Comparison of ENCODE assay signal across 1 cellular context in the genomic region with DNA sequence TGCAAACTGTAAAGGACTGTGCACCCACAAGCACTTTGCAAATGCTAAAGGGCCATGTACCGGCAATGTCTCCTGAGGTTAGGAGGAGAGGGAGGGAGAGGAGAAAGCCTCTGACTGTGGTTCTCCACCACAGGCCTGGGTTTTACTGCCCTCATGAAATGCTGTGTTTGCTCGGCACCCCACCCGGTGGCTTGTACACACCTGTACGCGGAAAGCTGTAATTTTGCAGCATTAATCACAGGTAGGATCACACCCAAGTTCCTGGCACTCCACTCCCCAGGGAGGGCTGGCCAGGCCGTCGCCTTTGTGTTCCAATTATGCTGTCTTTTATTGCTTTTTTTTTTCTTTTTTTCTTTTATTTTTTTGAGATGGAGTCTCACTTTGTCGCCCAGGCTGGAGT.
TF ChIP-seq lines count a peak whose summit lies in the region.

No MANE protein-coding gene starts in this region.

TF ChIP-seq in H1, 55 proteins besides CTCF, POLR2A, EP300 and RAD21 (continued from another document):
- TF ChIP-seq POU5F1 (IDR thresholded peaks at IDR 0.05; ENCODE audit: low read depth, low read length), result no peak
- no peak for TF ChIP-seq SAP30 (IDR thresholded peaks at IDR 0.05; ENCODE audit: insufficient read depth, insufficient replicate concordance, low read length)
- TF ChIP-seq, protein P1, sequence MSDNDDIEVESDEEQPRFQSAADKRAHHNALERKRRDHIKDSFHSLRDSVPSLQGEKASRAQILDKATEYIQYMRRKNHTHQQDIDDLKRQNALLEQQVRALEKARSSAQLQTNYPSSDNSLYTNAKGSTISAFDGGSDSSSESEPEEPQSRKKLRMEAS (IDR thresholded peaks at IDR 0.05), result no peak
- TF ChIP-seq EGR1 (IDR thresholded peaks at IDR 0.05; ENCODE audit: borderline replicate concordance, low read depth, low read length), result no peak
- TF ChIP-seq MAFK (IDR thresholded peaks at IDR 0.05; ENCODE audit: low read depth, low read length), result no peak
- TF ChIP-seq, protein P2, sequence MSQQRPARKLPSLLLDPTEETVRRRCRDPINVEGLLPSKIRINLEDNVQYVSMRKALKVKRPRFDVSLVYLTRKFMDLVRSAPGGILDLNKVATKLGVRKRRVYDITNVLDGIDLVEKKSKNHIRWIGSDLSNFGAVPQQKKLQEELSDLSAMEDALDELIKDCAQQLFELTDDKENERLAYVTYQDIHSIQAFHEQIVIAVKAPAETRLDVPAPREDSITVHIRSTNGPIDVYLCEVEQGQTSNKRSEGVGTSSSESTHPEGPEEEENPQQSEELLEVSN (IDR thresholded peaks at IDR 0.05), result no peak
